In genomic region chr17:77191266-77191665, GRCh38 we compare ENCODE assay signal across 12 cellular contexts. TPM values are rescaled to one million over a fixed set of nuclear protein-coding genes. Genes with fewer than 3 reads are reported as not detected.
A peak's percentile ranks its signal among the peaks of the same experiment; 100 is the strongest.
DNase-seq lines count a peak whose midpoint lies in the region; ATAC-seq and TF ChIP-seq lines count a peak whose summit lies in the region.
"Had no signal": no experiment of that assay in that cellular context is flagged by ENCODE, and none has a peak within 500 bp of the region (broad histone marks: within the 10 kb centered on the region; RNA-seq: fewer than 3 reads in every experiment).

No MANE protein-coding gene starts in this region.

- H3K4me3 ChIP-seq in CD4-positive, CD25-positive, alpha-beta regulatory T cell (ENCODE audit: low read depth, low read length) = no peak overlapping the region
- H3K4me3 ChIP-seq in PC-3 (ENCODE audit: low read length) (no peak overlapping the region), dorsolateral prefrontal cortex (no peak overlapping the region)
- H3K4me3 ChIP-seq: K562 had no signal

- no peaks in the 10 kb centered on the region for H3K9me2 ChIP-seq in PC-3 (replicated peaks; ENCODE audit: low read length)

- CTCF ChIA-PET in PC-3 (lab: Charles Lee) = no interaction called here

- peaks cover 50% of the 10 kb centered on the region for H3K36me3 ChIP-seq in CD4-positive, CD25-positive, alpha-beta regulatory T cell (ENCODE audit: control insufficient read depth, insufficient read depth, low read length)
- peaks cover 48% of the 10 kb centered on the region for H3K36me3 ChIP-seq in PC-3 (ENCODE audit: low read depth, low read length)

- no peaks in the 10 kb centered on the region for H3K27me3 ChIP-seq in CD4-positive, CD25-positive, alpha-beta regulatory T cell (ENCODE audit: control insufficient read depth, insufficient read depth, low read length)
- no peaks in the 10 kb centered on the region for H3K27me3 ChIP-seq in PC-3 (ENCODE audit: low read length)
- H3K27me3 ChIP-seq in dorsolateral prefrontal cortex = no peaks in the 10 kb centered on the region

- no peak for ATAC-seq in CD4-positive, CD25-positive, alpha-beta regulatory T cell (ENCODE audit: low read depth in 2 of 2)
- ATAC-seq in PC-3 (no peak), GM19023 (IDR thresholded peaks at IDR 0.05; ENCODE audit: unreplicated experiment) (no peak)
- ATAC-seq: K562 had no signal

- H3K9me3 ChIP-seq in CD4-positive, CD25-positive, alpha-beta regulatory T cell (ENCODE audit: control insufficient read depth in 2 of 2, low read length in 2 of 2) = no peaks in the 10 kb centered on the region
- H3K9me3 ChIP-seq in PC-3 (ENCODE audit: low read length) = no peaks in the 10 kb centered on the region

- TSS peak; percentile 13 for BruUV-seq in PC-3 (replicated peaks; lab: Mats Ljungman, UMichigan)

- H3K36me3 Mint-ChIP-seq in CD4-positive, CD25-positive, alpha-beta regulatory T cell = peaks cover 44% of the 10 kb centered on the region

- no peaks in the 10 kb centered on the region for H3K9me3 Mint-ChIP-seq in CD4-positive, CD25-positive, alpha-beta regulatory T cell
- H3K9me3 Mint-ChIP-seq: HFFc6 had no signal

- peaks cover 45% of the 10 kb centered on the region for H3K79me2 ChIP-seq in PC-3 (ENCODE audit: low read length)

- intact Hi-C loops in PC-3 (cut with micrococcal nuclease) = no loop called here
- intact Hi-C loops in dorsolateral prefrontal cortex (cut with DNase I) = no loop called here

- no peak for DNase-seq in CD4-positive, CD25-positive, alpha-beta regulatory T cell
- DNase-seq in NCI-H146 (lab: John Stamatoyannopoulos, UW) = peak; percentile 68
- no peak for DNase-seq in PC-3
- DNase-seq in dorsolateral prefrontal cortex = no peak
- no peak for DNase-seq in stimulated activated CD4-positive, alpha-beta T cell treated with anti-CD3 and anti-CD28 coated beads, Interleukin-15, amount 100 ng/mL, for 24 hours
- DNase-seq in amniotic stem cell (lab: John Stamatoyannopoulos, UW) = no peak
- DNase-seq: DMS153, HFFc6, NCI-H446 had no signal

- TF ChIP-seq CTCF in PC-3 (conservative IDR thresholded peaks at IDR 0.05; ENCODE audit: low read depth, low read length) (no peak), dorsolateral prefrontal cortex (IDR thresholded peaks at IDR 0.05 in 54 of 56, conservative IDR thresholded peaks at IDR 0.05 in 2 of 56; ENCODE audit: low read depth in 1 of 56, partially characterized antibody in 56 of 56) (peak in 3 of 56 donors; percentile 5 to 28 (median 13))

- no peaks in the 10 kb centered on the region for H4K20me1 ChIP-seq in PC-3 (ENCODE audit: low read length)

- no peak overlapping the region for H2AFZ ChIP-seq in PC-3 (ENCODE audit: low read length)

- no peak overlapping the region for H3K27ac ChIP-seq in CD4-positive, CD25-positive, alpha-beta regulatory T cell (ENCODE audit: insufficient read depth, low read length, poor library complexity, severe bottlenecking)
- H3K27ac ChIP-seq in PC-3 (ENCODE audit: low read length) (no peak overlapping the region), dorsolateral prefrontal cortex (peak overlapping the region in 37 of 59 donors; percentile 4 to 82 (median 48))
- H3K27ac ChIP-seq: C4-2B had no signal

- peak overlapping the region in 2 of 3 donors; percentile 14 to 90 for H3K27ac Mint-ChIP-seq in CD4-positive, CD25-positive, alpha-beta regulatory T cell

- H3K4me2 ChIP-seq in PC-3 (ENCODE audit: low read length) = no peak overlapping the region

- H3K4me1 Mint-ChIP-seq in CD4-positive, CD25-positive, alpha-beta regulatory T cell = peaks cover 5 to 47% (median 29%) of the 10 kb centered on the region in 4 donors

- H3K4me3 Mint-ChIP-seq in CD4-positive, CD25-positive, alpha-beta regulatory T cell = no peak overlapping the region
- H3K4me3 Mint-ChIP-seq: HFFc6 had no signal

- peaks cover 30% of the 10 kb centered on the region for H3K4me1 ChIP-seq in CD4-positive, CD25-positive, alpha-beta regulatory T cell (ENCODE audit: control insufficient read depth, insufficient read depth, low read length, poor library complexity, severe bottlenecking)
- H3K4me1 ChIP-seq in PC-3 (ENCODE audit: insufficient read depth, low read length) = peaks cover 11% of the 10 kb centered on the region

- no peaks in the 10 kb centered on the region for H3K27me3 Mint-ChIP-seq in CD4-positive, CD25-positive, alpha-beta regulatory T cell

- H3K9ac ChIP-seq in PC-3 (ENCODE audit: low read length) = no peak overlapping the region

- POLR2A ChIA-PET in PC-3 (lab: Charles Lee; ENCODE audit: unreplicated experiment) = no interaction called here

- H3F3A ChIP-seq in PC-3 (ENCODE audit: low read length, unreplicated experiment) = no peaks in the 10 kb centered on the region

RNA-seq across cellular contexts. Expression of gene SEC14L1, which starts 50.5 kb away (rescaled TPM):
- total RNA-seq in CD4-positive, CD25-positive, alpha-beta regulatory T cell = 143 TPM
- 10 to 100 TPM; 13.2 to 20.8 (median 20.2) TPM for polyA plus RNA-seq in CD4-positive, CD25-positive, alpha-beta regulatory T cell
- total RNA-seq in PC-3 (2014; rRNA removed) (39.8 and 50.9 TPM in 2 replicates), dorsolateral prefrontal cortex (100 to 1,000 TPM in 117 of 120 experiments, 10 to 100 TPM in 3; 93.3 to 297 (median 156) TPM)

Comparison
In these comparisons a context has a peak if more than half of its experiments do, and no peak if none do; other contexts are left out.
1. H3K27ac ChIP-seq: peak in dorsolateral prefrontal cortex (37 of 59); none in CD4-positive, CD25-positive, alpha-beta regulatory T cell (single experiment) and PC-3 (single experiment).